8 cellular contexts compared by ENCODE assay signal in the genomic region with DNA sequence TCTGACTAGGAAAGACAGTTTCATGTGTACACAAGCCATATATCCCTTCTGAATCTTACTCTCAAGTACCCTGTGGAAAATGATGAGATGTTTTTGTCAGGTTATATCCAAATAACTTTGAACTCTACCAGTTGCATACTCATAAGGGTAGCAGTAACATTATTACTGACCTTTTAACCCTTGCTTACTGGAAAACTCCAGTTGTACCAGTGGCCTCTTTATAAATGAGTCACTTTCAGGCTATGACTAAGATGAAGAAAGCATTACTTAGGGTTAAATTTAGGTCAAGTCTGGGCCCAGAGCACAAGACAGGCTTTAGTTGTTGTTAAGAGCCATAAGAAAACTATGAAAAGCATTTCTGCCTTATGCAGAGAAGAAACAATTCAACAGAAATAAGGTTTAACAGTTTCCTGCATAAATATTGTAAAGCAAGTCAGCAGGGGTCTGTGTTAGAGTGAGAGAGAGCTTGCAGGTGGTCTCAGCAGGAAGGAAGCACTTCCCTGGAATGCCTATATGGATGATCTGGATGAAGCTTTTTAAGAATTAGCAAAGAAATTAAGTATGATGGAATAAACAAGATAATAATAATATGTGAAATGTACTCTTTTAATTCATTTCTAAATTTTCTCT.
DNase-seq lines count a peak whose midpoint lies in the region; ATAC-seq lines count a peak whose summit lies in the region.

No MANE protein-coding gene starts in this region.

- H3K36me3 Mint-ChIP-seq in activated naive CD8-positive, alpha-beta T cell, result peaks cover 5% of the 10 kb centered on the region

- H3K9me3 Mint-ChIP-seq in activated naive CD8-positive, alpha-beta T cell (ENCODE audit: low read depth), result no peaks in the 10 kb centered on the region

- peak; percentile 8 for DNase-seq in KBM-7
- DNase-seq in retina, result peak; percentile 11
- no peak for DNase-seq in NCI-H345 treated with DMSO at 0.1 percent for 48 hours (lab: John Stamatoyannopoulos, UW; ENCODE audit: unreplicated experiment)
- DNase-seq in putamen (ENCODE audit: low spot score), result no peak
- no peak for DNase-seq in 8988T

- no peaks in the 10 kb centered on the region for H3K27me3 Mint-ChIP-seq in activated naive CD8-positive, alpha-beta T cell

- H3K27ac Mint-ChIP-seq in activated naive CD8-positive, alpha-beta T cell, result peak overlapping the region; percentile 92

- peak overlapping the region; percentile 65 for H3K4me3 Mint-ChIP-seq in activated naive CD8-positive, alpha-beta T cell

- ATAC-seq in GM18499 (IDR thresholded peaks at IDR 0.05; ENCODE audit: insufficient read depth, unreplicated experiment) (peak; percentile 99), GM21825 (IDR thresholded peaks at IDR 0.05; ENCODE audit: unreplicated experiment) (peak; percentile 100)

- in situ Hi-C loops in KBM-7 (cut with MboI; ENCODE audit: low pct_unique_long_range_greater_than_20kb, low sequenced_read_pairs), result no loop called here

- H3K4me1 Mint-ChIP-seq in activated naive CD8-positive, alpha-beta T cell (ENCODE audit: low read depth), result peaks cover 58% of the 10 kb centered on the region

Comparison
In these comparisons a context has a peak if more than half of its experiments do, and no peak if none do; other contexts are left out.
1. DNase-seq: peak in KBM-7 (single experiment) and retina (single experiment); none in NCI-H345 treated with DMSO at 0.1 percent for 48 hours (single experiment), putamen (single experiment) and 8988T (single experiment).